ENCODE assay signal across 8 cellular contexts in genomic region chr6:139135578-139136545, GRCh38. TPM values are rescaled to one million over a fixed set of nuclear protein-coding genes. Genes with fewer than 3 reads are reported as not detected.
DNase-seq lines count a peak whose midpoint lies in the region; ATAC-seq and TF ChIP-seq lines count a peak whose summit lies in the region.

No MANE protein-coding gene starts in this region.

- TF ChIP-seq CTCF in BJ (IDR thresholded peaks at IDR 0.05; ENCODE audit: insufficient read depth, low read depth, low read length) = no peak
- peak in 1 of 7 experiments; percentile 5 for TF ChIP-seq CTCF in body of pancreas (IDR thresholded peaks at IDR 0.05)
- TF ChIP-seq CTCF in sigmoid colon (IDR thresholded peaks at IDR 0.05) = no peak

- H3K27ac ChIP-seq in body of pancreas (peak overlapping the region; percentile 26 to 95 (median 92)), sigmoid colon (peak overlapping the region; percentile 89 to 98 (median 96))

- intact Hi-C loops in body of pancreas (cut with DNase I) = no loop called here
- intact Hi-C loops in sigmoid colon (cut with DNase I) = loop anchor here (2.0 to 10.0 kb wide), 2 partner anchors 107 to 321 kb away; partner anchors contain the start of gene ABRACL

- H3K4me1 Mint-ChIP-seq in T-helper 1 cell treated with Interleukin-12 subunit alpha and Interleukin-12 subunit beta and Interleukin-4 antibody, amounts not matched to agents 30 μg/mL and 1 μg/mL, for 36 hours (ENCODE audit: low read depth) = peaks cover 61% of the 10 kb centered on the region

- no peaks in the 10 kb centered on the region for H3K27me3 Mint-ChIP-seq in T-helper 1 cell treated with Interleukin-12 subunit alpha and Interleukin-12 subunit beta and Interleukin-4 antibody, amounts not matched to agents 30 μg/mL and 1 μg/mL, for 36 hours (ENCODE audit: low read depth)

- no peak for TF ChIP-seq EP300 in sigmoid colon (IDR thresholded peaks at IDR 0.05)

- H3K4me3 Mint-ChIP-seq in T-helper 1 cell treated with Interleukin-12 subunit alpha and Interleukin-12 subunit beta and Interleukin-4 antibody, amounts not matched to agents 30 μg/mL and 1 μg/mL, for 36 hours = peak overlapping the region; percentile 82

- H3K4me1 ChIP-seq in body of pancreas (peaks cover 28% of the 10 kb centered on the region), sigmoid colon (peaks cover 0 to 46% (median 32%) of the 10 kb centered on the region in 4 donors)

- POLR2A ChIA-PET in BJ (lab: Charles Lee) = no interaction called here

- peak overlapping the region; percentile 75 for H3K4me3 ChIP-seq in BJ (ENCODE audit: low read depth, low read length)
- peak overlapping the region; percentile 64 to 79 for H3K4me3 ChIP-seq in body of pancreas
- H3K4me3 ChIP-seq in iPS-11a (ENCODE audit: low read depth, low read length) = peak overlapping the region; percentile 49
- H3K4me3 ChIP-seq in sigmoid colon = peak overlapping the region; percentile 78 to 98 (median 94)

- peak; percentile 14 to 45 (median 25) for TF ChIP-seq POLR2A in body of pancreas (IDR thresholded peaks at IDR 0.05)
- no peak for TF ChIP-seq POLR2A in sigmoid colon (IDR thresholded peaks at IDR 0.05)

- DNase-seq in BJ (ENCODE audit: low read depth) = no peak
- peak; percentile 55 to 68 (median 56) for DNase-seq in body of pancreas
- peak; percentile 77 for DNase-seq in sigmoid colon
- DNase-seq in NCI-H2107 treated with DMSO at 0.1 percent for 48 hours (lab: John Stamatoyannopoulos, UW; ENCODE audit: unreplicated experiment) = no peak

- no peaks in the 10 kb centered on the region for H3K27me3 ChIP-seq in BJ (ENCODE audit: control insufficient read depth, insufficient read depth, low read length)
- no peaks in the 10 kb centered on the region for H3K27me3 ChIP-seq in body of pancreas
- no peaks in the 10 kb centered on the region for H3K27me3 ChIP-seq in sigmoid colon

- CTCF ChIA-PET in BJ (lab: Yijun Ruan, JAX) = interaction anchor here (2.3 kb wide), 1 partner anchor 10 kb away, joined by 7 read pairs; no protein-coding TSS in a partner anchor

- H3K27ac Mint-ChIP-seq in T-helper 1 cell treated with Interleukin-12 subunit alpha and Interleukin-12 subunit beta and Interleukin-4 antibody, amounts not matched to agents 30 μg/mL and 1 μg/mL, for 36 hours = peak overlapping the region; percentile 84

- WGBS in body of pancreas, 2 donors = 1% methylated on average over 14 to 25 of the region's 76 CpGs
- WGBS in sigmoid colon, 2 donors = 1% methylated on average over 76 of the region's 76 CpGs

- no peaks in the 10 kb centered on the region for H3K9me3 Mint-ChIP-seq in T-helper 1 cell treated with Interleukin-12 subunit alpha and Interleukin-12 subunit beta and Interleukin-4 antibody, amounts not matched to agents 30 μg/mL and 1 μg/mL, for 36 hours

- H3K9me3 ChIP-seq in body of pancreas = no peaks in the 10 kb centered on the region
- H3K9me3 ChIP-seq in sigmoid colon = no peaks in the 10 kb centered on the region

- ATAC-seq in GM19372 (IDR thresholded peaks at IDR 0.05; ENCODE audit: low read depth, unreplicated experiment) (peak; percentile 39), HG03520 (IDR thresholded peaks at IDR 0.05; ENCODE audit: unreplicated experiment) (peak; percentile 28), body of pancreas (peak; percentile 43)

- H3K36me3 ChIP-seq in BJ (ENCODE audit: control insufficient read depth, insufficient read depth, low read length) (no peaks in the 10 kb centered on the region), body of pancreas (replicated peaks in 1 of 2; ENCODE audit: insufficient read depth in 1 of 2, low read depth in 2 of 2) (no peaks in the 10 kb centered on the region), sigmoid colon (no peaks in the 10 kb centered on the region)

- peaks cover 19% of the 10 kb centered on the region for H3K36me3 Mint-ChIP-seq in T-helper 1 cell treated with Interleukin-12 subunit alpha and Interleukin-12 subunit beta and Interleukin-4 antibody, amounts not matched to agents 30 μg/mL and 1 μg/mL, for 36 hours (ENCODE audit: low read depth)

RNA-seq across cellular contexts. Expression of gene HECA, which starts 1.0 kb away (rescaled TPM):
- polyA plus RNA-seq in BJ (2011; rRNA removed) (9.5 and 14.2 TPM in 2 replicates), sigmoid colon (10 to 100 TPM; 16.7 to 20.8 (median 18.0) TPM)
- polyA minus RNA-seq in BJ (2011; rRNA and poly(A)+ RNA removed) = 20.5 and 25.8 TPM in 2 replicates
- total RNA-seq in body of pancreas (10 to 100 TPM; 14.2 to 16.1 TPM), sigmoid colon (10 to 100 TPM; 33.5 to 42.1 (median 35.6) TPM)

Comparison
In these comparisons a context has a peak if more than half of its experiments do, and no peak if none do; other contexts are left out.
1. DNase-seq: peak in body of pancreas (4 of 4) and sigmoid colon (single experiment); none in BJ (single experiment) and NCI-H2107 treated with DMSO at 0.1 percent for 48 hours (single experiment).
2. POLR2A ChIP-seq: peak in body of pancreas (3 of 3); none in sigmoid colon (0 of 2).
3. Peak in every context shown above with its lines, with median percentiles within 50 percentile points of each other: H3K4me3 ChIP-seq and ATAC-seq.